Comparison of ENCODE assay signal across 15 cellular contexts in the genomic region with DNA sequence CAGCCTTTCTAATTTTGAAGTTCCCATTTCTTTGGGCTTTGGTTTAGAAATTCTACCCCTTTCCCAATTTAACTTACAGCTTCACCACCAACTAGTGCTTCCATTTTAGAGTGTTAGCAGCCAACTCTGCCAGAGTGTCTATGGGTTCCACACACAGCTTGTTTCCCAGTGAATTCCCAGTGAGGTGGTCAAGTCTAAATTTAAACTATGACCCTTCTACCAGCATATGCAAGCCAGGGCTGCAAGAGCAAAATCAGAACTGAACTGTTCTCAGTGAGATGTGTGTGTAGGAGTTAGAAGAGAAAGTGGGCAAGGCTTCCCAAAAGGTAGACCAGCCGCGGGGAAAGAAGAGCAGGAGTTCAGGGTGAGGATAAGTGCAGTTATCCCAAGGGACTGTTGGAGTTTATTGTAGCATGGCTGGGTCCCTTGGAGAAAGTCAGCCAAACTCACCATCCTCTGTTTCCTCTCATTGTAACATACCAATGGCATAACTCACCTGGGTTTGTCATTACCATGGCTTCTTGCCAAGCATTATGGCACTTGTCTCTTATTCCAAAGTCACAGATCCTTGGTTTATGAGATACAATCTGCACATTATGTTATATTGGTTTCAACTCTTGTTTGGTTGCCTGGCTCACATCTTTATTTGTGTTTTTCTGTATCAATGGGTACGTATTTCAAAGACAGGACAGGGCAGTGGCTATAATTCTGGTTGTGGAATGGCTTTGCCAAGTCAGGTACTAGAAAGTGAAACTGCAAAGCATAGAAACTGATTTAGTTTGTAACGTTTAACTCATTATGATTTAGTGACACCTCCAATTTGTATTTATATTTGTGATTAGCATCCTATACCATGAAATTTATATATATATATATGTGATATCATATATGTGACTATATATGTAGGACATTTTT.
DNase-seq lines count a peak whose midpoint lies in the region; ATAC-seq, FAIRE-seq and TF ChIP-seq lines count a peak whose summit lies in the region.
"Had no signal": no experiment of that assay in that cellular context is flagged by ENCODE, and none has a peak within 500 bp of the region (broad histone marks: within the 10 kb centered on the region; RNA-seq: fewer than 3 reads in every experiment).

No MANE protein-coding gene starts in this region.

- H3K79me2 ChIP-seq in astrocyte (ENCODE audit: insufficient read depth, low read length) = no peaks in the 10 kb centered on the region

- peak overlapping the region; percentile 40 for H3K4me3 Mint-ChIP-seq in astrocyte (ENCODE audit: unreplicated experiment)
- H3K4me3 Mint-ChIP-seq: activated T-cell treated with anti-CD3 and anti-CD28 coated beads, Interleukin-2, amount 50 U/mL, for 4 hours; stimulated activated naive CD8-positive, alpha-beta T cell treated with anti-CD3 and anti-CD28 coated beads, Interleukin-15, Interleukin-2, amounts not matched to agents 100 ng/mL and 50 ng/mL, for 24 hours had no signal

- no peak overlapping the region for H2AFZ ChIP-seq in astrocyte (ENCODE audit: low read depth, low read length)

- peaks cover 8% of the 10 kb centered on the region for H3K4me1 Mint-ChIP-seq in astrocyte (ENCODE audit: low read depth, unreplicated experiment)

- H3K27me3 ChIP-seq in astrocyte (ENCODE audit: insufficient read depth, low read length) (no peaks in the 10 kb centered on the region), right atrium auricular region (no peaks in the 10 kb centered on the region), transverse colon (no peaks in the 10 kb centered on the region)
- H3K27me3 ChIP-seq: ovary, Peyer's patch had no signal

- no peaks in the 10 kb centered on the region for H3K36me3 ChIP-seq in astrocyte (ENCODE audit: insufficient read depth, low read length)
- no peaks in the 10 kb centered on the region for H3K36me3 ChIP-seq in right atrium auricular region
- H3K36me3 ChIP-seq in transverse colon = no peaks in the 10 kb centered on the region
- H3K36me3 ChIP-seq: ovary, Peyer's patch had no signal

- no peaks in the 10 kb centered on the region for H3K36me3 Mint-ChIP-seq in astrocyte (ENCODE audit: low read depth, unreplicated experiment)

- H3K9ac ChIP-seq in astrocyte (ENCODE audit: low read length) = no peak overlapping the region

- no peak overlapping the region for H3K27ac ChIP-seq in astrocyte (ENCODE audit: low read depth, low read length)
- peak overlapping the region; percentile 49 to 85 for H3K27ac ChIP-seq in right atrium auricular region
- peak overlapping the region; percentile 7 to 51 (median 40) for H3K27ac ChIP-seq in transverse colon
- H3K27ac ChIP-seq: ovary had no signal

- 31 to 46% methylated on average over 3 to 4 of the region's 4 CpGs for WGBS in transverse colon (ENCODE audit: low coverage in 1 of 2), 2 donors
- WGBS in lower leg skin, 2 donors = 49 to 61% methylated on average over 4 of the region's 4 CpGs

- TF ChIP-seq POLR2A in transverse colon (IDR thresholded peaks at IDR 0.05) (no peak), lower leg skin (IDR thresholded peaks at IDR 0.05) (no peak)

- H3K4me3 ChIP-seq in astrocyte (ENCODE audit: insufficient read depth, low read depth, low read length) (no peak overlapping the region), right atrium auricular region (no peak overlapping the region), transverse colon (no peak overlapping the region), lower leg skin (ENCODE audit: low read depth, poor library complexity, severe bottlenecking) (no peak overlapping the region)
- H3K4me3 ChIP-seq: ovary, Peyer's patch had no signal

- ATAC-seq in GM19328 (IDR thresholded peaks at IDR 0.05; ENCODE audit: unreplicated experiment) = no peak
- ATAC-seq: activated T-cell treated with anti-CD3 and anti-CD28 coated beads, Interleukin-2, amount 50 U/mL, for 4 hours had no signal

- no peak for FAIRE-seq in astrocyte (lab: Jason Lieb, UNC)
- FAIRE-seq: islet of Langerhans had no signal

- no peak for TF ChIP-seq CTCF in astrocyte (IDR thresholded peaks at IDR 0.05; ENCODE audit: insufficient read depth, low read depth, low read length)
- no peak for TF ChIP-seq CTCF in right atrium auricular region (IDR thresholded peaks at IDR 0.05)
- no peak for TF ChIP-seq CTCF in transverse colon (IDR thresholded peaks at IDR 0.05)
- TF ChIP-seq CTCF in lower leg skin (IDR thresholded peaks at IDR 0.05) = no peak

- no peaks in the 10 kb centered on the region for H3K9me3 Mint-ChIP-seq in astrocyte (ENCODE audit: unreplicated experiment)
- H3K9me3 Mint-ChIP-seq: activated T-cell treated with anti-CD3 and anti-CD28 coated beads, Interleukin-2, amount 50 U/mL, for 4 hours; stimulated activated naive CD8-positive, alpha-beta T cell treated with anti-CD3 and anti-CD28 coated beads, Interleukin-15, Interleukin-2, amounts not matched to agents 100 ng/mL and 50 ng/mL, for 24 hours had no signal

- no peak for TF ChIP-seq EP300 in transverse colon (IDR thresholded peaks at IDR 0.05; ENCODE audit: low read depth)

- no peak overlapping the region for H3K27ac Mint-ChIP-seq in astrocyte (ENCODE audit: unreplicated experiment)
- H3K27ac Mint-ChIP-seq: stimulated activated naive CD8-positive, alpha-beta T cell treated with anti-CD3 and anti-CD28 coated beads, Interleukin-15, Interleukin-2, amounts not matched to agents 100 ng/mL and 50 ng/mL, for 24 hours had no signal

- H3K9me3 ChIP-seq in astrocyte (ENCODE audit: insufficient read depth, low read depth, low read length) (no peaks in the 10 kb centered on the region), right atrium auricular region (no peaks in the 10 kb centered on the region), transverse colon (no peaks in the 10 kb centered on the region)
- H3K9me3 ChIP-seq: ovary, Peyer's patch had no signal

- peak; percentile 16 for DNase-seq in NCI-H2196 (lab: John Stamatoyannopoulos, UW; ENCODE audit: unreplicated experiment)
- DNase-seq in NCI-H2196 treated with DMSO at 0.1 percent for 48 hours (lab: John Stamatoyannopoulos, UW; ENCODE audit: unreplicated experiment) = no peak
- DNase-seq in astrocyte (ENCODE audit: low read depth) = peak; percentile 12
- no peak for DNase-seq in right atrium auricular region (ENCODE audit: low spot score)
- DNase-seq in transverse colon = peak; percentile 55
- no peak for DNase-seq in NCI-H748 treated with DMSO at 0.1 percent for 48 hours (lab: John Stamatoyannopoulos, UW)
- no peak for DNase-seq in lower leg skin (ENCODE audit: low spot score in 2 of 2)
- DNase-seq: activated CD4-positive, CD25-positive, alpha-beta regulatory T cell; activated T-cell treated with anti-CD3 and anti-CD28 coated beads, Interleukin-2, amount 50 U/mL, for 4 hours; NCI-H2029; ovary had no signal

- H3K4me1 ChIP-seq in astrocyte (ENCODE audit: insufficient read depth, low read length) (peaks cover 8% of the 10 kb centered on the region), right atrium auricular region (peaks cover 0 to 52% of the 10 kb centered on the region in 2 donors), transverse colon (peaks cover 0 to 11% (median 7%) of the 10 kb centered on the region in 4 donors)

- peak overlapping the region; percentile 49 for H3K4me2 ChIP-seq in astrocyte (ENCODE audit: low read length)

- H3K27me3 Mint-ChIP-seq in astrocyte (ENCODE audit: low read depth, unreplicated experiment) = peaks cover 5% of the 10 kb centered on the region

- in situ Hi-C loops in transverse colon (cut with MboI; ENCODE audit: low pct_ligation_motif_present in 1 of 4, low pct_unique_long_range_greater_than_20kb in 1 of 4, low sequenced_read_pairs in 3 of 4) = loop anchor here in 1 of 4 donors (25.0 kb wide), 1 partner anchor 312 kb away; no protein-coding TSS in a partner anchor

- intact Hi-C loops in transverse colon (cut with DNase I; ENCODE audit: low total_unique reads) = no loop called here
- intact Hi-C loops in lower leg skin (cut with DNase I; ENCODE audit: low total_unique reads) = no loop called here

- H4K20me1 ChIP-seq in astrocyte (ENCODE audit: insufficient read depth, low read length) = no peaks in the 10 kb centered on the region

Comparison
In these comparisons a context has a peak if more than half of its experiments do, and no peak if none do; other contexts are left out.
1. DNase-seq: peak in NCI-H2196 (single experiment), astrocyte (single experiment) and transverse colon (single experiment); none in NCI-H2196 treated with DMSO at 0.1 percent for 48 hours (single experiment), right atrium auricular region (single experiment), NCI-H748 treated with DMSO at 0.1 percent for 48 hours (single experiment) and lower leg skin (0 of 2).